13 cellular contexts compared by ENCODE assay signal in genomic region chr12:109467978-109468676, GRCh38. TPM values are rescaled to one million over a fixed set of nuclear protein-coding genes. Genes with fewer than 3 reads are reported as not detected.
DNase-seq lines count a peak whose midpoint lies in the region; TF ChIP-seq lines count a peak whose summit lies in the region.
"Had no signal": no experiment of that assay in that cellular context is flagged by ENCODE, and none has a peak within 500 bp of the region (broad histone marks: within the 10 kb centered on the region; RNA-seq: fewer than 3 reads in every experiment).

No MANE protein-coding gene starts in this region.

- H3K9me3 ChIP-seq in mammary epithelial cell (replicated peaks; ENCODE audit: insufficient read depth, low read length) (no peaks in the 10 kb centered on the region), mucosa of rectum (ENCODE audit: control insufficient read depth in 2 of 2, low read length in 2 of 2) (no peaks in the 10 kb centered on the region), transverse colon (no peaks in the 10 kb centered on the region), MG63 (no peaks in the 10 kb centered on the region), Peyer's patch (no peaks in the 10 kb centered on the region)

- BruUV-seq in MCF 10A (replicated peaks; lab: Mats Ljungman, UMichigan) (no TSS peak), mammary epithelial cell (replicated peaks; lab: Mats Ljungman, UMichigan) (no TSS peak)

- H3K27ac ChIP-seq in mammary epithelial cell (ENCODE audit: insufficient read depth, low read depth, low read length) (no peak overlapping the region), mucosa of rectum (ENCODE audit: low read depth in 2 of 2, low read length in 2 of 2) (peak overlapping the region; percentile 69 to 77), transverse colon (peak overlapping the region; percentile 91 to 97 (median 94)), Peyer's patch (peak overlapping the region in 2 of 4 donors; percentile 0 to 44)
- H3K27ac ChIP-seq: hepatocyte had no signal

- TF ChIP-seq POLR2A in transverse colon (IDR thresholded peaks at IDR 0.05) = no peak
- no peak for TF ChIP-seq POLR2A in Peyer's patch (IDR thresholded peaks at IDR 0.05)

- H2AFZ ChIP-seq in mammary epithelial cell (ENCODE audit: low read depth, low read length) = no peak overlapping the region
- H2AFZ ChIP-seq: hepatocyte had no signal

- dilution Hi-C loops in mammary epithelial cell (cut with HindIII; ENCODE audit: low sequenced_read_pairs) = no loop called here

- H3K27me3 ChIP-seq in mammary epithelial cell (ENCODE audit: insufficient read depth, low read length) (no peaks in the 10 kb centered on the region), mucosa of rectum (ENCODE audit: control insufficient read depth in 2 of 2, insufficient read depth in 2 of 2, low read length in 2 of 2) (no peaks in the 10 kb centered on the region), transverse colon (no peaks in the 10 kb centered on the region), MG63 (no peaks in the 10 kb centered on the region), Peyer's patch (no peaks in the 10 kb centered on the region)
- H3K27me3 ChIP-seq: hepatocyte had no signal

- CTCF ChIA-PET in MCF 10A (lab: Yijun Ruan, JAX) = interaction anchor here (0.5 to 1.5 kb wide), 2 partner anchors 8 to 35 kb away, joined by 3 read pairs; no protein-coding TSS in a partner anchor
- CTCF ChIA-PET in mammary epithelial cell (lab: Charles Lee; ENCODE audit: low non-redundant PET) = interaction anchor here (0.5 kb wide), 1 partner anchor 36 kb away, joined by 3 read pairs; no protein-coding TSS in a partner anchor

- H4K20me1 ChIP-seq in mammary epithelial cell (ENCODE audit: insufficient read depth, low read length) = no peaks in the 10 kb centered on the region

- no peak for TF ChIP-seq CTCF in MCF 10A (IDR thresholded peaks at IDR 0.05; ENCODE audit: unreplicated experiment)
- TF ChIP-seq CTCF in mammary epithelial cell (conservative IDR thresholded peaks at IDR 0.05 in 1 of 2, IDR thresholded peaks at IDR 0.05 in 1 of 2; ENCODE audit: extremely low read depth in 1 of 2, insufficient read depth in 1 of 2, low read depth in 1 of 2, low read length in 2 of 2) = no peak
- no peak for TF ChIP-seq CTCF in transverse colon (IDR thresholded peaks at IDR 0.05)
- TF ChIP-seq CTCF in Peyer's patch (IDR thresholded peaks at IDR 0.05) = no peak

- no peak overlapping the region for H3K9ac ChIP-seq in mammary epithelial cell (ENCODE audit: insufficient read depth, low read length)
- peak overlapping the region in 1 of 2 donors; percentile 21 for H3K9ac ChIP-seq in mucosa of rectum (ENCODE audit: low read depth in 1 of 2, low read length in 2 of 2)

- H3K4me3 Mint-ChIP-seq in MCF 10A (ENCODE audit: unreplicated experiment) = no peak overlapping the region
- peak overlapping the region; percentile 32 for H3K4me3 Mint-ChIP-seq in dendritic cell treated with granulocyte-macrophage colony-stimulating factor and Interleukin-4, amounts not matched to agents 40 ng/mL and 50 ng/mL, for 4 days
- H3K4me3 Mint-ChIP-seq: activated B cell treated with CpG ODN at 0.5 μM for 24 hours, mesothelial cell of epicardium had no signal

- H3K27me3 Mint-ChIP-seq in MCF 10A (ENCODE audit: insufficient read depth, unreplicated experiment) = no peaks in the 10 kb centered on the region
- no peaks in the 10 kb centered on the region for H3K27me3 Mint-ChIP-seq in dendritic cell treated with granulocyte-macrophage colony-stimulating factor and Interleukin-4, amounts not matched to agents 40 ng/mL and 50 ng/mL, for 4 days
- H3K27me3 Mint-ChIP-seq: activated B cell treated with CpG ODN at 0.5 μM for 24 hours had no signal

- POLR2A ChIA-PET in MCF 10A (lab: Yijun Ruan, JAX) = interaction anchor here (0.7 kb wide), 1 partner anchor 106 kb away, joined by 3 read pairs; the partner anchor contains the start of gene MVK

- H3K4me2 ChIP-seq in mammary epithelial cell (ENCODE audit: insufficient read depth, low read depth, low read length) = no peak overlapping the region
- H3K4me2 ChIP-seq: hepatocyte had no signal

- H3K79me2 ChIP-seq in mammary epithelial cell (ENCODE audit: insufficient read depth, low read length) = peaks cover 97% of the 10 kb centered on the region

- TF ChIP-seq EP300 in transverse colon (IDR thresholded peaks at IDR 0.05; ENCODE audit: low read depth) = no peak

- H3K4me1 ChIP-seq in mammary epithelial cell (ENCODE audit: insufficient read depth, low read length) (peaks cover 26% of the 10 kb centered on the region), mucosa of rectum (ENCODE audit: control insufficient read depth in 2 of 2, insufficient read depth in 2 of 2, low read length in 2 of 2) (peaks cover 31 to 34% of the 10 kb centered on the region in 2 donors), transverse colon (peaks cover 55 to 68% (median 61%) of the 10 kb centered on the region in 4 donors), Peyer's patch (peaks cover 0 to 10% (median 0%) of the 10 kb centered on the region in 4 donors)

- intact Hi-C loops in MCF 10A (cut with micrococcal nuclease) (no loop called here), mammary epithelial cell (cut with micrococcal nuclease) (no loop called here), transverse colon (cut with DNase I; ENCODE audit: low total_unique reads) (no loop called here)
- intact Hi-C loops in dendritic cell treated with granulocyte-macrophage colony-stimulating factor and Interleukin-4, amounts not matched to agents 40 ng/mL and 50 ng/mL, for 4 days (cut with micrococcal nuclease) = loop anchor here (2.0 kb wide), 1 partner anchor 35 kb away; no protein-coding TSS in a partner anchor

- H3K36me3 ChIP-seq in mammary epithelial cell (ENCODE audit: insufficient read depth, low read length) (peaks cover 8% of the 10 kb centered on the region), mucosa of rectum (ENCODE audit: control insufficient read depth in 2 of 2, insufficient read depth in 2 of 2, low read length in 2 of 2) (peaks cover 25 to 35% of the 10 kb centered on the region in 2 donors), transverse colon (no peaks in the 10 kb centered on the region), MG63 (peaks cover 60% of the 10 kb centered on the region), Peyer's patch (peaks cover 0 to 48% (median 0%) of the 10 kb centered on the region in 3 donors)

- in situ Hi-C loops in mammary epithelial cell (cut with MboI; ENCODE audit: low sequenced_read_pairs in 2 of 2) = no loop called here
- in situ Hi-C loops in transverse colon (cut with MboI; ENCODE audit: low pct_ligation_motif_present in 1 of 4, low pct_unique_long_range_greater_than_20kb in 1 of 4, low sequenced_read_pairs in 3 of 4) = no loop called here

- no peak overlapping the region for H3K4me3 ChIP-seq in mammary epithelial cell (replicated peaks in 1 of 3; ENCODE audit: insufficient read depth in 1 of 3, low read depth in 2 of 3, low read length in 3 of 3)
- H3K4me3 ChIP-seq in mucosa of rectum (ENCODE audit: low read length in 2 of 2) = no peak overlapping the region
- H3K4me3 ChIP-seq in transverse colon = no peak overlapping the region
- H3K4me3 ChIP-seq in MG63 = no peak overlapping the region
- H3K4me3 ChIP-seq in Peyer's patch = no peak overlapping the region
- H3K4me3 ChIP-seq: hepatocyte had no signal

- peak overlapping the region; percentile 39 for H3K27ac Mint-ChIP-seq in MCF 10A (ENCODE audit: low read depth, unreplicated experiment)
- H3K27ac Mint-ChIP-seq in dendritic cell treated with granulocyte-macrophage colony-stimulating factor and Interleukin-4, amounts not matched to agents 40 ng/mL and 50 ng/mL, for 4 days = peak overlapping the region; percentile 88
- H3K27ac Mint-ChIP-seq: activated B cell treated with CpG ODN at 0.5 μM for 24 hours, mesothelial cell of epicardium had no signal

- 73% methylated on average over 6 of the region's 8 CpGs for WGBS in mammary epithelial cell (ENCODE audit: low coverage, missing lambda C conversion rate)
- 64 to 85% methylated on average over 3 to 8 of the region's 8 CpGs for WGBS in transverse colon (ENCODE audit: low coverage in 1 of 2), 2 donors

- H3K36me3 Mint-ChIP-seq in MCF 10A (ENCODE audit: insufficient read depth, unreplicated experiment) = peaks cover 64% of the 10 kb centered on the region
- H3K36me3 Mint-ChIP-seq in dendritic cell treated with granulocyte-macrophage colony-stimulating factor and Interleukin-4, amounts not matched to agents 40 ng/mL and 50 ng/mL, for 4 days (ENCODE audit: low read depth) = peaks cover 79% of the 10 kb centered on the region

- H3K4me1 Mint-ChIP-seq in MCF 10A (ENCODE audit: insufficient read depth, unreplicated experiment) = peaks cover 24% of the 10 kb centered on the region
- peaks cover 80% of the 10 kb centered on the region for H3K4me1 Mint-ChIP-seq in dendritic cell treated with granulocyte-macrophage colony-stimulating factor and Interleukin-4, amounts not matched to agents 40 ng/mL and 50 ng/mL, for 4 days (ENCODE audit: low read depth)

- H3K9me3 Mint-ChIP-seq in MCF 10A (ENCODE audit: unreplicated experiment) = no peaks in the 10 kb centered on the region
- no peaks in the 10 kb centered on the region for H3K9me3 Mint-ChIP-seq in dendritic cell treated with granulocyte-macrophage colony-stimulating factor and Interleukin-4, amounts not matched to agents 40 ng/mL and 50 ng/mL, for 4 days
- H3K9me3 Mint-ChIP-seq: activated B cell treated with CpG ODN at 0.5 μM for 24 hours, mesothelial cell of epicardium had no signal

- no peak for DNase-seq in MCF 10A (ENCODE audit: unreplicated experiment)
- DNase-seq in mammary epithelial cell = no peak
- DNase-seq in transverse colon = peak; percentile 76
- DNase-seq in DMS79 treated with DMSO at 0.1 percent for 48 hours (lab: John Stamatoyannopoulos, UW) = no peak
- DNase-seq in MG63 = no peak
- no peak for DNase-seq in Peyer's patch
- DNase-seq: activated B cell treated with CpG ODN at 0.5 μM for 24 hours, NCI-H1436 treated with DMSO at 0.1 percent for 48 hours, NCI-H748 treated with DMSO at 0.1 percent for 48 hours had no signal

RNA-seq across cellular contexts. Expression of gene KCTD10, which starts 9.0 kb away (rescaled TPM):
- total RNA-seq in MCF 10A (2022) (44.9 and 45.7 TPM in 2 replicates), mammary epithelial cell (100 to 1,000 TPM in 1 of 2 donors, 10 to 100 TPM in 1; 71.2 to 125 TPM), transverse colon (100 to 1,000 TPM in 1 of 4 donors, 10 to 100 TPM in 3; 67.2 to 126 (median 79.5) TPM), Peyer's patch (10 to 100 TPM; 18.4 to 53.6 (median 28.8) TPM)
- 72.5 TPM for polyA plus RNA-seq in mammary epithelial cell
- 126 TPM for polyA minus RNA-seq in mammary epithelial cell
- total RNA-seq in MG63 (2014; rRNA removed; shearing (Covaris generic); ENCODE audit: low replicate concordance) = 92.0 and 101 TPM in 2 replicates

RNA-seq across cellular contexts. Expression of gene UBE3B, which starts 9.3 kb away (rescaled TPM):
- total RNA-seq in MCF 10A (2022) (38.6 and 40.0 TPM in 2 replicates), mammary epithelial cell (10 to 100 TPM; 31.2 to 53.7 TPM), transverse colon (10 to 100 TPM; 34.4 to 73.0 (median 71.6) TPM), Peyer's patch (10 to 100 TPM; 43.8 to 77.0 (median 57.3) TPM)
- polyA plus RNA-seq in mammary epithelial cell = 21.5 TPM
- polyA minus RNA-seq in mammary epithelial cell = 103 TPM
- total RNA-seq in MG63 (2014; rRNA removed; shearing (Covaris generic); ENCODE audit: low replicate concordance) = 12.9 and 18.8 TPM in 2 replicates
